ENCODE assay signal across 13 cellular contexts in genomic region chr18:48678237-48679115, GRCh38.
"Had no signal": no experiment of that assay in that cellular context is flagged by ENCODE, and none has a peak within 500 bp of the region (broad histone marks: within the 10 kb centered on the region; RNA-seq: fewer than 3 reads in every experiment).

No MANE protein-coding gene starts in this region.

- ATAC-seq: stimulated activated naive CD8-positive, alpha-beta T cell treated with anti-CD3 and anti-CD28 coated beads, Interleukin-15, amount 100 ng/mL, for 72 hours had no signal

- H2AFZ ChIP-seq: parathyroid adenoma had no signal

- H3K27me3 Mint-ChIP-seq: activated naive CD8-positive, alpha-beta T cell; central memory CD8-positive, alpha-beta T cell; naive B cell; stimulated activated naive CD8-positive, alpha-beta T cell treated with anti-CD3 and anti-CD28 coated beads, Interleukin-15, amount 100 ng/mL, for 72 hours had no signal

- H3K4me3 Mint-ChIP-seq: activated naive CD8-positive, alpha-beta T cell; brain; central memory CD8-positive, alpha-beta T cell; stimulated activated naive CD8-positive, alpha-beta T cell treated with anti-CD3 and anti-CD28 coated beads, Interleukin-15, amount 100 ng/mL, for 72 hours had no signal

- H3K9ac ChIP-seq: parathyroid adenoma had no signal

- H3K4me1 Mint-ChIP-seq: central memory CD8-positive, alpha-beta T cell; naive B cell had no signal

- H3K27ac Mint-ChIP-seq: activated naive CD8-positive, alpha-beta T cell; stimulated activated naive CD8-positive, alpha-beta T cell treated with anti-CD3 and anti-CD28 coated beads, Interleukin-15, amount 100 ng/mL, for 72 hours had no signal

- H3K4me1 ChIP-seq: parathyroid adenoma had no signal

- DNase-seq: activated CD4-positive, alpha-beta T cell treated with anti-CD3 and anti-CD28 coated beads for 1 hour; activated CD4-positive, alpha-beta T cell treated with anti-CD3 and anti-CD28 coated beads, Interleukin-2, amount 50 U/mL, for 4 hours; amniotic stem cell; cortex of kidney; effector CD4-positive, alpha-beta T cell; naive B cell; stimulated activated CD4-positive, alpha-beta T cell treated with anti-CD3 and anti-CD28 coated beads, Interleukin-1b, Interleukin-23, amount 100 ng/mL, for 48 hours; stimulated activated naive CD8-positive, alpha-beta T cell treated with anti-CD3 and anti-CD28 coated beads, Interleukin-15, amount 100 ng/mL, for 72 hours had no signal

- H3K9me3 Mint-ChIP-seq: brain; central memory CD8-positive, alpha-beta T cell; naive B cell; stimulated activated naive CD8-positive, alpha-beta T cell treated with anti-CD3 and anti-CD28 coated beads, Interleukin-15, amount 100 ng/mL, for 72 hours had no signal

- H3K27ac ChIP-seq: parathyroid adenoma, VCaP had no signal

- H3K36me3 Mint-ChIP-seq: activated naive CD8-positive, alpha-beta T cell; naive B cell had no signal
